11 cellular contexts compared by ENCODE assay signal in the genomic region with DNA sequence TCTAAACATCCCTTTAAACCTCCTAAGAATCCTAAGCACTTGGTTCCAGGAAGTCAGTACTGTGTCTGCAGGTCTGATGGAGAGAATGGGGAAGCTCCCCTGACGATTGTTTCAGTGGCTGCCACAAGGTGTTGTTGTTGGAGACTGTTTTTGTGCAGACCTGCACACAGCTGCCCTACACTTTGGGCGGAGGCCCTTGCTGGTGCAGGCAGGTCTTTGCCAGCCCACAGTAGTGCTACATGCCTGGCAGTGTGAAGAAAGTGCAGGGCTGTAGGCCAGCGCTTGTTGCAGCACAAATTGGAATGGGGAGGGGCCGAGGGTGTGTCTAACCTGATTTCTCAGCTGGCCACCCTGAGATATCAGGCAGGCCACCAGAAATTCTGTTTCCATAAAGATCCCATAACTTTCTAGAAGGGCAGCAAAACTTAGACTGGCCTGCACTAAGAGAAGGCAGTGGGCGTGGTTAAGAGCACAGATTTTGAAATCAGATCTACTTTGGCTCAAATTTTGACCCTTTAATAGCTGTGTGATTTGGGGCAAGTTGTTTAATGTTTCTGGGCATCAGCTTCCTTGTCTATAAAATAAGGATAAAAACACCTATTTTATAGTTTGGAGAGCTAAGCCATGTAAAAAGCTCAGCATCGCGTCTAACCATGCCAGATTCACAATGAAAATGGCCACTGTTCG.
DNase-seq lines count a peak whose midpoint lies in the region; ATAC-seq, FAIRE-seq and TF ChIP-seq lines count a peak whose summit lies in the region.
"Had no signal": no experiment of that assay in that cellular context is flagged by ENCODE, and none has a peak within 500 bp of the region (broad histone marks: within the 10 kb centered on the region; RNA-seq: fewer than 3 reads in every experiment).

No MANE protein-coding gene starts in this region.

- intact Hi-C loops in posterior vena cava (cut with DNase I), result no loop called here

- H2AFZ ChIP-seq in H1 (ENCODE audit: low read length), result peak overlapping the region; percentile 94; the same call in 1 of the 2 replicates

- no peak overlapping the region for H3K23ac ChIP-seq in H1 (ENCODE audit: insufficient read length)

- no peak overlapping the region for H2BK20ac ChIP-seq in H1 (ENCODE audit: low read length)

- H3K4me3 ChIP-seq in HL-60 (replicated peaks; ENCODE audit: insufficient read depth, low read length), result no peak overlapping the region
- no peak overlapping the region for H3K4me3 ChIP-seq in H1 (ENCODE audit: extremely low read depth in 1 of 4, insufficient read depth in 2 of 4, low read depth in 3 of 4, low read length in 4 of 4)

- no peak for TF ChIP-seq EP300 in H1 (IDR thresholded peaks at IDR 0.05; ENCODE audit: borderline replicate concordance in 1 of 2, low read depth in 2 of 2, low read length in 2 of 2)

- no peaks in the 10 kb centered on the region for H3K27me3 ChIP-seq in HL-60 (ENCODE audit: insufficient read depth, poor library complexity, severe bottlenecking)
- no peaks in the 10 kb centered on the region; a peak in 1 of 7 replicates for H3K27me3 ChIP-seq in H1 (replicated peaks in 1 of 4; ENCODE audit: control insufficient read depth in 3 of 4, extremely low read depth in 1 of 4, insufficient read depth in 3 of 4, low read length in 3 of 4)

- no peak overlapping the region for H2BK5ac ChIP-seq in H1 (ENCODE audit: low read depth, low read length)

- FAIRE-seq in H1 (lab: Jason Lieb, UNC), result no peak

- peak; percentile 18 for TF ChIP-seq CTCF in GM12873 (IDR thresholded peaks at IDR 0.05; ENCODE audit: insufficient read depth, low read depth, low read length, missing control alignments)
- no peak for TF ChIP-seq CTCF in HL-60 (IDR thresholded peaks at IDR 0.05; ENCODE audit: insufficient read depth, low read length)
- TF ChIP-seq CTCF in H1 (IDR thresholded peaks at IDR 0.05; ENCODE audit: control extremely low read depth in 1 of 3, insufficient read depth in 1 of 3, low read depth in 1 of 3, low read length in 3 of 3), result no peak

- no peak for TF ChIP-seq RAD21 in H1 (IDR thresholded peaks at IDR 0.05 in 1 of 2, conservative IDR thresholded peaks at IDR 0.05 in 1 of 2; ENCODE audit: low read depth in 2 of 2, low read length in 2 of 2)

- H3K9ac ChIP-seq in H1 (replicated peaks in 1 of 4; ENCODE audit: extremely low read depth in 1 of 4, low read depth in 3 of 4, low read length in 3 of 4), result no peak overlapping the region

- TF ChIP-seq POLR2A in H1 (IDR thresholded peaks at IDR 0.05; ENCODE audit: control extremely low read depth in 1 of 2, low read depth in 2 of 2, low read length in 2 of 2), result no peak

- peaks cover 0 to 5% (median 0%) of the 10 kb centered on the region in 4 experiments; a peak in 1 of 7 replicates for H3K4me1 ChIP-seq in H1 (replicated peaks in 1 of 4; ENCODE audit: control insufficient read depth in 3 of 4, insufficient read depth in 4 of 4, low read length in 3 of 4)

- H3K18ac ChIP-seq in H1 (ENCODE audit: extremely low read depth, low read length), result no peak overlapping the region

- no peak overlapping the region for H3K56ac ChIP-seq in H1 (replicated peaks; ENCODE audit: insufficient read length, low read depth, low read length)

- no peak overlapping the region for H4K8ac ChIP-seq in H1 (ENCODE audit: extremely low read depth, insufficient read depth, low read length)

- DNase-seq in HL-60 (ENCODE audit: low read depth in 1 of 2, low spot score in 1 of 2), result peak in 1 of 2 experiments; percentile 42
- no peak for DNase-seq in H1 (ENCODE audit: low read depth in 1 of 2, low spot score in 2 of 2)
- DNase-seq in posterior vena cava (ENCODE audit: low spot score), result peak; percentile 46
- no peak for DNase-seq in SW 1271 (lab: John Stamatoyannopoulos, UW)
- no peak for DNase-seq in NCI-H1105 (lab: John Stamatoyannopoulos, UW)
- DNase-seq: activated CD4-positive, alpha-beta T cell treated with anti-CD3 and anti-CD28 coated beads for 36 hours; DMS79 treated with DMSO at 0.1 percent for 48 hours; NCI-H82 had no signal

- no peaks in the 10 kb centered on the region for H3K9me3 ChIP-seq in H1 (ENCODE audit: insufficient read depth in 2 of 2, low read depth in 1 of 2, low read length in 1 of 2)

- H4K20me1 ChIP-seq in H1 (replicated peaks in 1 of 2; ENCODE audit: control insufficient read depth in 1 of 2, insufficient read depth in 2 of 2, low read length in 2 of 2), result no peaks in the 10 kb centered on the region

- 88% methylated on average over 8 of the region's 8 CpGs; no CpG with 5 or more reads in 1 of the 2 experiments for WGBS in H1 (ENCODE audit: extremely low coverage in 1 of 2, insufficient coverage in 1 of 2, insufficient read length in 1 of 2, insufficient replicate concordance in 2 of 2, low coverage in 1 of 2, low lambda C conversion rate in 2 of 2, missing lambda C conversion rate in 1 of 2), 2 experiments

- H3K27ac ChIP-seq in HL-60 (replicated peaks) (peak overlapping the region; percentile 84), H1 (ENCODE audit: low read depth, low read length) (no peak overlapping the region)

- no peak overlapping the region for H2BK120ac ChIP-seq in H1 (replicated peaks; ENCODE audit: low read depth, low read length)

- H2BK15ac ChIP-seq in H1 (ENCODE audit: low read length), result no peak overlapping the region

- no peaks in the 10 kb centered on the region for H3K79me2 ChIP-seq in H1 (ENCODE audit: control insufficient read depth in 1 of 2, insufficient read depth in 2 of 2, low read length in 2 of 2)

- H3K4me2 ChIP-seq in H1 (ENCODE audit: insufficient read depth in 1 of 2, low read depth in 2 of 2, low read length in 2 of 2), result no peak overlapping the region

- ATAC-seq in HG03139 (IDR thresholded peaks at IDR 0.05; ENCODE audit: unreplicated experiment), result no peak
- ATAC-seq in GM19035 (IDR thresholded peaks at IDR 0.05; ENCODE audit: unreplicated experiment), result no peak
- ATAC-seq: activated CD4-positive, alpha-beta T cell treated with anti-CD3 and anti-CD28 coated beads for 36 hours had no signal

- no peak overlapping the region for H3K4ac ChIP-seq in H1 (replicated peaks; ENCODE audit: insufficient read length, low read depth, low read length)

- no peaks in the 10 kb centered on the region for H3K79me1 ChIP-seq in H1 (ENCODE audit: low read depth, low read length)

- CTCF ChIA-PET in H1 (lab: Charles Lee; ENCODE audit: partially characterized antibody), result interaction anchor here (0.6 to 7.3 kb wide), 11 partner anchors 11 to 318 kb away, joined by 3 to 64 read pairs (median 4); no protein-coding TSS in a partner anchor

- no peak overlapping the region for H2AK5ac ChIP-seq in H1 (ENCODE audit: low read depth, low read length)

- POLR2A ChIA-PET in H1 (lab: Charles Lee; ENCODE audit: partially characterized antibody), result no interaction called here

- no peak overlapping the region for H2BK12ac ChIP-seq in H1 (ENCODE audit: low read depth, low read length)

- no peak overlapping the region for H4K91ac ChIP-seq in H1 (replicated peaks; ENCODE audit: insufficient read length, low read length)

- no peak overlapping the region for H3K14ac ChIP-seq in H1 (ENCODE audit: insufficient read length)

- H4K5ac ChIP-seq in H1 (ENCODE audit: insufficient read length, low read depth, low read length), result no peak overlapping the region

- H3K36me3 ChIP-seq in H1 (ENCODE audit: control insufficient read depth in 2 of 4, insufficient read depth in 4 of 4, low read length in 3 of 4), result no peaks in the 10 kb centered on the region; a peak in 1 of 8 replicates

- no peaks in the 10 kb centered on the region for H3K23me2 ChIP-seq in H1 (ENCODE audit: low read depth, low read length)

TF ChIP-seq in H1, 55 proteins besides CTCF, POLR2A, EP300 and RAD21:
- TF ChIP-seq CEBPB (IDR thresholded peaks at IDR 0.05; ENCODE audit: low read depth, low read length) (no peak), TEAD4 (IDR thresholded peaks at IDR 0.05; ENCODE audit: low read depth, low read length) (no peak), TAF7 (optimal IDR thresholded peaks at IDR 0.05; ENCODE audit: borderline replicate concordance, low read depth, low read length) (no peak)
TF ChIP-seq in H1: peak in this region for 0.
